Comparison of ENCODE assay signal across 14 cellular contexts in the genomic region with DNA sequence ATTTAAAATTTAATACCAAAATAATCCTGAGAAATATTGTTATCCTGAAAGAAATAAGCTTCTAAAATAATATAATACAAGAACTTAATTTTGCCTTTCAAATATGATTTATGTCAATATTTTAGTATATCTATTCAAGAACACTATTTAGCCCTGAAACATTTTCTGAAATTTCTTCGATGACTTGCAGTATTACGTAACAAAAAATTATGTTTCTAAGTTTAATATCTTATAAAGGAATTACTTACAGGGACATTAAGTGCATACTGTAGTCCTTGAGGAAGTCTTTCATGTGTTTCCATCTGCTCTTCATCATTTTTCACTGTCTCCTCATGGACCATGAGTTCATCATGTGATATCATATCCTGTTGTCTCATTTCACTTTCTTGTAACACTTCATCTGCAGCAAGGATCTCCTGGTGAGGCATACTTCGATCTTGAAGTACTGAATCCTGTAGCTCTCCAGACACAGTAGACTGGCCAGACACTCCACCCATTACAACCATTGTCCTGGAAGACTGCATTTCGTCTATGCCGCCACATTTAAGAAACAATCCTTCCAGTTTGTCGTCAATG.
DNase-seq lines count a peak whose midpoint lies in the region; ATAC-seq, FAIRE-seq and TF ChIP-seq lines count a peak whose summit lies in the region.
"Had no signal": no experiment of that assay in that cellular context is flagged by ENCODE, and none has a peak within 500 bp of the region (broad histone marks: within the 10 kb centered on the region; RNA-seq: fewer than 3 reads in every experiment).

No MANE protein-coding gene starts in this region.

- peaks cover 5% of the 10 kb centered on the region for H3K4me1 ChIP-seq in A673 (ENCODE audit: insufficient read depth, low read length, poor library complexity, severe bottlenecking)

- CTCF ChIA-PET in A673 (lab: Charles Lee) (no interaction called here), activated B cell treated with CpG ODN at 0.5 μM for 24 hours (lab: Charles Lee) (no interaction called here)

- H3K27ac ChIP-seq in A673 (ENCODE audit: low read depth, low read length, poor library complexity, severe bottlenecking): peak overlapping the region; percentile 2
- H3K27ac ChIP-seq: SK-N-MC, upper lobe of right lung had no signal

- H3K36me3 Mint-ChIP-seq in activated B cell treated with CpG ODN at 0.5 μM for 24 hours (ENCODE audit: low read depth): peaks cover 63% of the 10 kb centered on the region

- intact Hi-C loops in A673 (cut with micrococcal nuclease; ENCODE audit: unreplicated experiment) (no loop called here), activated B cell treated with CpG ODN at 0.5 μM for 24 hours (cut with micrococcal nuclease) (no loop called here)

- TF ChIP-seq CTCF in A673 (conservative IDR thresholded peaks at IDR 0.05; ENCODE audit: low read depth, low read length) (no peak), activated B cell treated with CpG ODN at 0.5 μM for 24 hours (IDR thresholded peaks at IDR 0.05) (no peak)

- H3K27me3 Mint-ChIP-seq in activated B cell treated with CpG ODN at 0.5 μM for 24 hours: no peaks in the 10 kb centered on the region

- peak overlapping the region; percentile 62 for H3K27ac Mint-ChIP-seq in activated B cell treated with CpG ODN at 0.5 μM for 24 hours

- peaks cover 36% of the 10 kb centered on the region for H3K36me3 ChIP-seq in A673 (ENCODE audit: insufficient read depth, low read length, poor library complexity, severe bottlenecking)

- FAIRE-seq in frontal cortex (lab: Jason Lieb, UNC): peak; percentile 72

- H3K27me3 ChIP-seq in A673 (replicated peaks; ENCODE audit: insufficient read depth, low read depth, low read length, poor library complexity): no peaks in the 10 kb centered on the region
- H3K27me3 ChIP-seq: upper lobe of right lung had no signal

- H3K9me3 ChIP-seq in A673 (ENCODE audit: low read depth, low read length, poor library complexity, severe bottlenecking): peaks cover 6% of the 10 kb centered on the region
- H3K9me3 ChIP-seq: upper lobe of right lung had no signal

- BruUV-seq in A673 (replicated peaks; lab: Mats Ljungman, UMichigan): no TSS peak

- H3K4me3 ChIP-seq in A673 (ENCODE audit: low read depth, low read length, poor library complexity, severe bottlenecking): no peak overlapping the region
- H3K4me3 ChIP-seq: SK-N-MC, upper lobe of right lung had no signal

- H3K4me1 Mint-ChIP-seq in activated B cell treated with CpG ODN at 0.5 μM for 24 hours: peaks cover 50% of the 10 kb centered on the region

- DNase-seq in A673 (ENCODE audit: low spot score) (no peak), EL (peak; percentile 69), activated B cell treated with CpG ODN at 0.5 μM for 24 hours (no peak), frontal cortex (ENCODE audit: low spot score in 2 of 2) (no peak), iPS-NIHi11 (ENCODE audit: low spot score) (no peak)
- no peak for DNase-seq in stimulated activated naive CD4-positive, alpha-beta T cell treated with Interleukin-2 at 50 U/mL for 16 hours (lab: John Stamatoyannopoulos, UW)
- DNase-seq: activated CD4-positive, CD25-positive, alpha-beta regulatory T cell treated with anti-CD3 and anti-CD28 coated beads, Interleukin-2, amount 50 U/mL, for 72 hours; COR-L47; NCI-H1092 treated with DMSO at 0.1 percent for 48 hours; NCI-H524 treated with DMSO at 0.1 percent for 48 hours; upper lobe of right lung had no signal

- ATAC-seq in activated B cell treated with CpG ODN at 0.5 μM for 24 hours (ENCODE audit: low read depth): no peak
- ATAC-seq in HG03460 (IDR thresholded peaks at IDR 0.05; ENCODE audit: unreplicated experiment): no peak
- no peak for ATAC-seq in GM18861 (IDR thresholded peaks at IDR 0.05; ENCODE audit: unreplicated experiment)
- ATAC-seq: upper lobe of right lung had no signal

- POLR2A ChIA-PET in A673 (lab: Charles Lee; ENCODE audit: low non-redundant PET): interaction anchor here (0.6 kb wide), 1 partner anchor 9 kb away, joined by 6 read pairs; no protein-coding TSS in a partner anchor
- POLR2A ChIA-PET in activated B cell treated with CpG ODN at 0.5 μM for 24 hours (lab: Charles Lee): no interaction called here

- H3K9me3 Mint-ChIP-seq in activated B cell treated with CpG ODN at 0.5 μM for 24 hours: no peaks in the 10 kb centered on the region

- H3K4me3 Mint-ChIP-seq in activated B cell treated with CpG ODN at 0.5 μM for 24 hours: no peak overlapping the region
